1 cellular context compared by ENCODE assay signal in the genomic region with DNA sequence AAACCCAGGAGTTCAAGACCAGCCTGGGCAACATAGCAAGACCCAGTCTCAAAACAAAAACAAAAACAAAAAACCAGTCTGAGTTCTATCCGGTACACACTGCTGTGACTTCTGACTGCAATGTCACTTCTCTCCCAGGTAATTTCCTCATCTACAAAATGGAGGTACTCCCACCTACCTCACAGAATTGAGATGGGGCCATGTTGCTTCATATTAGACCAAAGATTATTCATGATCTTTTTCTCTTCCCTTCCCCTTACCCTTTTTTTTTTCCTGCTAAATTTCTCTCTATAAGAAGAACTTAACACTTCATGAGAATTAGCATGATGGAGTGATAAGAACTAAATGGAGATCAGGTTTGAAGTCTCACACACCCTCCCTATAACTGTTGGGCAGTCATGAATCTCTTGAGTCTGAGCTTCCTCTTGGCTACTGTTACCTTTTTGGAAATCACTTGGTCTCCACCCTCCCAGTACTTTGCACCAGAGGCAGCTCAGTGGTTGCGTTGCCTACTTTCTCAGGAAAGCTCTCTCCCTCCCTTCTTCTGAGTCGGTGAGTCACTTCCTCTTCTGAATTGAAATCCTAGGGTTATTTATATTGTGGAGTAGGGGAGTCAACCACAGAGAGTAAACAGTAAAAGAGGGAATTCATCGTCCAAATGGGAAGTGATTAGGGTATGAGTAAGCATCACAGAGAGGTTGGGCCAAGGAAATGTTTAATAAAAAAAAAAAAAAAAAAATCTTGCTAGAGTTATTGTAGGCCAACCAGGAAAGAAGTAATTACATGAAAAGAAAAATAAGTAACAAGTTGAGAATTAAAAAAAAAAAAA.
TF ChIP-seq lines count a peak whose summit lies in the region.

No MANE protein-coding gene starts in this region.

TF ChIP-seq in SK-N-SH, 30 proteins besides CTCF, POLR2A, EP300 and RAD21 (continued from another document):
- TF ChIP-seq, protein P1, sequence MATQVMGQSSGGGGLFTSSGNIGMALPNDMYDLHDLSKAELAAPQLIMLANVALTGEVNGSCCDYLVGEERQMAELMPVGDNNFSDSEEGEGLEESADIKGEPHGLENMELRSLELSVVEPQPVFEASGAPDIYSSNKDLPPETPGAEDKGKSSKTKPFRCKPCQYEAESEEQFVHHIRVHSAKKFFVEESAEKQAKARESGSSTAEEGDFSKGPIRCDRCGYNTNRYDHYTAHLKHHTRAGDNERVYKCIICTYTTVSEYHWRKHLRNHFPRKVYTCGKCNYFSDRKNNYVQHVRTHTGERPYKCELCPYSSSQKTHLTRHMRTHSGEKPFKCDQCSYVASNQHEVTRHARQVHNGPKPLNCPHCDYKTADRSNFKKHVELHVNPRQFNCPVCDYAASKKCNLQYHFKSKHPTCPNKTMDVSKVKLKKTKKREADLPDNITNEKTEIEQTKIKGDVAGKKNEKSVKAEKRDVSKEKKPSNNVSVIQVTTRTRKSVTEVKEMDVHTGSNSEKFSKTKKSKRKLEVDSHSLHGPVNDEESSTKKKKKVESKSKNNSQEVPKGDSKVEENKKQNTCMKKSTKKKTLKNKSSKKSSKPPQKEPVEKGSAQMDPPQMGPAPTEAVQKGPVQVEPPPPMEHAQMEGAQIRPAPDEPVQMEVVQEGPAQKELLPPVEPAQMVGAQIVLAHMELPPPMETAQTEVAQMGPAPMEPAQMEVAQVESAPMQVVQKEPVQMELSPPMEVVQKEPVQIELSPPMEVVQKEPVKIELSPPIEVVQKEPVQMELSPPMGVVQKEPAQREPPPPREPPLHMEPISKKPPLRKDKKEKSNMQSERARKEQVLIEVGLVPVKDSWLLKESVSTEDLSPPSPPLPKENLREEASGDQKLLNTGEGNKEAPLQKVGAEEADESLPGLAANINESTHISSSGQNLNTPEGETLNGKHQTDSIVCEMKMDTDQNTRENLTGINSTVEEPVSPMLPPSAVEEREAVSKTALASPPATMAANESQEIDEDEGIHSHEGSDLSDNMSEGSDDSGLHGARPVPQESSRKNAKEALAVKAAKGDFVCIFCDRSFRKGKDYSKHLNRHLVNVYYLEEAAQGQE (IDR thresholded peaks at IDR 0.05; ENCODE audit: low read depth, low read length), result peak; percentile 25; the same call in 1 of the 2 replicates
- TF ChIP-seq MEF2A (IDR thresholded peaks at IDR 0.05; ENCODE audit: borderline replicate concordance, low read depth) (peak; percentile 89), FOXM1 (IDR thresholded peaks at IDR 0.05; ENCODE audit: low read depth) (0 out of 2 replicates have a peak, but pooled peaks have one; percentile 35), POLR2AphosphoS5 (IDR thresholded peaks at IDR 0.05; ENCODE audit: low read depth, low read length) (peak; percentile 67; the same call in 1 of the 2 replicates), RCOR1 (IDR thresholded peaks at IDR 0.05; ENCODE audit: low read length) (no peak), SMC3 (IDR thresholded peaks at IDR 0.05; ENCODE audit: low read depth, low read length) (no peak)
- TF ChIP-seq, protein P2, sequence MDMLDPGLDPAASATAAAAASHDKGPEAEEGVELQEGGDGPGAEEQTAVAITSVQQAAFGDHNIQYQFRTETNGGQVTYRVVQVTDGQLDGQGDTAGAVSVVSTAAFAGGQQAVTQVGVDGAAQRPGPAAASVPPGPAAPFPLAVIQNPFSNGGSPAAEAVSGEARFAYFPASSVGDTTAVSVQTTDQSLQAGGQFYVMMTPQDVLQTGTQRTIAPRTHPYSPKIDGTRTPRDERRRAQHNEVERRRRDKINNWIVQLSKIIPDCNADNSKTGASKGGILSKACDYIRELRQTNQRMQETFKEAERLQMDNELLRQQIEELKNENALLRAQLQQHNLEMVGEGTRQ (IDR thresholded peaks at IDR 0.05; ENCODE audit: borderline replicate concordance, low read depth, low read length), result no peak
- TF ChIP-seq, protein P3, sequence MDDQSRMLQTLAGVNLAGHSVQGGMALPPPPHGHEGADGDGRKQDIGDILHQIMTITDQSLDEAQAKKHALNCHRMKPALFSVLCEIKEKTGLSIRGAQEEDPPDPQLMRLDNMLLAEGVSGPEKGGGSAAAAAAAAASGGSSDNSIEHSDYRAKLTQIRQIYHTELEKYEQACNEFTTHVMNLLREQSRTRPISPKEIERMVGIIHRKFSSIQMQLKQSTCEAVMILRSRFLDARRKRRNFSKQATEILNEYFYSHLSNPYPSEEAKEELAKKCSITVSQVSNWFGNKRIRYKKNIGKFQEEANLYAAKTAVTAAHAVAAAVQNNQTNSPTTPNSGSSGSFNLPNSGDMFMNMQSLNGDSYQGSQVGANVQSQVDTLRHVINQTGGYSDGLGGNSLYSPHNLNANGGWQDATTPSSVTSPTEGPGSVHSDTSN (IDR thresholded peaks at IDR 0.05), result peak; percentile 80
TF ChIP-seq in SK-N-SH: peak in this region for 16.
